Comparison of ENCODE assay signal across 16 cellular contexts in genomic region chr17:41849251-41849990, GRCh38. TPM values are rescaled to one million over a fixed set of nuclear protein-coding genes. Genes with fewer than 3 reads are reported as not detected.
DNase-seq lines count a peak whose midpoint lies in the region; ATAC-seq and TF ChIP-seq lines count a peak whose summit lies in the region.
"Had no signal": no experiment of that assay in that cellular context is flagged by ENCODE, and none has a peak within 500 bp of the region (broad histone marks: within the 10 kb centered on the region; RNA-seq: fewer than 3 reads in every experiment).

No MANE protein-coding gene starts in this region.

- TF ChIP-seq RAD21 in IMR-90 (IDR thresholded peaks at IDR 0.05; ENCODE audit: low read length): no peak

- DNase-seq in IMR-90: no peak
- no peak for DNase-seq in T-helper 17 cell
- no peak for DNase-seq in mesenchymal stem cell
- no peak for DNase-seq in NCI-H1436 (lab: John Stamatoyannopoulos, UW)
- DNase-seq in aorta: no peak
- DNase-seq in esophagus muscularis mucosa (ENCODE audit: extremely low spot score): no peak
- DNase-seq: Caco-2; CD4-positive, CD25-positive, alpha-beta regulatory T cell; MV-4-11; NCI-H1417 treated with DMSO at 0.1 percent for 48 hours; NCI-H2029 treated with DMSO at 0.1 percent for 48 hours; NCI-H510A; Peyer's patch had no signal

- H2BK15ac ChIP-seq in IMR-90 (ENCODE audit: low read depth, low read length): no peak overlapping the region
- H2BK15ac ChIP-seq in mesenchymal stem cell (ENCODE audit: low read depth, poor library complexity, severe bottlenecking): no peak overlapping the region

- H3K27me3 ChIP-seq in BLaER1 (no peaks in the 10 kb centered on the region), IMR-90 (ENCODE audit: control insufficient read depth, insufficient read depth, low read length) (no peaks in the 10 kb centered on the region), mesenchymal stem cell (ENCODE audit: control insufficient read depth in 1 of 2, insufficient read depth in 1 of 2, low read length in 2 of 2) (no peaks in the 10 kb centered on the region), aorta (ENCODE audit: control insufficient read depth in 1 of 2, insufficient read depth in 2 of 2, low read length in 1 of 2) (no peaks in the 10 kb centered on the region), esophagus muscularis mucosa (no peaks in the 10 kb centered on the region)
- H3K27me3 ChIP-seq: Peyer's patch had no signal

- H3K9ac ChIP-seq in BLaER1: no peak overlapping the region
- H3K9ac ChIP-seq in IMR-90 (ENCODE audit: low read depth, low read length): no peak overlapping the region
- H3K9ac ChIP-seq in mesenchymal stem cell (ENCODE audit: low read length): peak overlapping the region; percentile 35

- H3K36me3 Mint-ChIP-seq in T-helper 17 cell (ENCODE audit: low read depth): no peaks in the 10 kb centered on the region

- H3K4me2 ChIP-seq in BLaER1: peak overlapping the region; percentile 54
- no peak overlapping the region for H3K4me2 ChIP-seq in IMR-90 (ENCODE audit: low read depth, low read length)
- no peak overlapping the region for H3K4me2 ChIP-seq in mesenchymal stem cell (ENCODE audit: low read length, poor library complexity, severe bottlenecking)

- H4K20me1 ChIP-seq in BLaER1 (peaks cover 75% of the 10 kb centered on the region), IMR-90 (ENCODE audit: insufficient read depth, low read length) (peaks cover 33% of the 10 kb centered on the region)

- H3K9me3 ChIP-seq in BLaER1 (no peaks in the 10 kb centered on the region), IMR-90 (ENCODE audit: control insufficient read depth, insufficient read depth, low read length) (no peaks in the 10 kb centered on the region), T-helper 17 cell (ENCODE audit: control insufficient read depth, low read length, poor library complexity, severe bottlenecking) (no peaks in the 10 kb centered on the region), mesenchymal stem cell (ENCODE audit: control insufficient read depth, low read length) (no peaks in the 10 kb centered on the region), aorta (ENCODE audit: control insufficient read depth, low read length) (no peaks in the 10 kb centered on the region), esophagus muscularis mucosa (no peaks in the 10 kb centered on the region)
- H3K9me3 ChIP-seq: Caco-2, Peyer's patch had no signal

- 0 out of 2 replicates have a peak overlapping the region, but pooled peaks have one; percentile 5 for H3K27ac ChIP-seq in BLaER1
- no peak overlapping the region for H3K27ac ChIP-seq in IMR-90 (ENCODE audit: insufficient read depth, low read length)
- no peak overlapping the region for H3K27ac ChIP-seq in mesenchymal stem cell (ENCODE audit: low read length, poor library complexity, severe bottlenecking)
- H3K27ac ChIP-seq in aorta (ENCODE audit: low read depth in 1 of 2, low read length in 2 of 2): no peak overlapping the region
- H3K27ac ChIP-seq in esophagus muscularis mucosa (replicated peaks in 1 of 4): no peak overlapping the region
- H3K27ac ChIP-seq: Peyer's patch had no signal

- POLR2A ChIA-PET in IMR-90 (lab: Charles Lee; ENCODE audit: unreplicated experiment): interaction anchor here (0.6 kb wide), 1 partner anchor 117 kb away, joined by 19 read pairs; no protein-coding TSS in a partner anchor

- no peak overlapping the region for H2AK9ac ChIP-seq in IMR-90 (replicated peaks; ENCODE audit: low read depth, low read length, poor library complexity)

- CTCF ChIA-PET in IMR-90 (lab: Yijun Ruan, JAX): interaction anchor here (0.8 to 2.0 kb wide), 2 partner anchors 9 to 14 kb away, joined by 3 to 6 read pairs; no protein-coding TSS in a partner anchor

- no peak overlapping the region for H4K5ac ChIP-seq in IMR-90 (ENCODE audit: low read depth, low read length)

- no peak overlapping the region for H3K18ac ChIP-seq in IMR-90 (ENCODE audit: low read depth, low read length)
- H3K18ac ChIP-seq in mesenchymal stem cell (ENCODE audit: low read depth in 1 of 2, low read length in 2 of 2): no peak overlapping the region

- intact Hi-C loops in IMR-90 (cut with micrococcal nuclease): no loop called here
- intact Hi-C loops in aorta (cut with DNase I): no loop called here
- intact Hi-C loops in esophagus muscularis mucosa (cut with DNase I): no loop called here

- H2BK12ac ChIP-seq in mesenchymal stem cell (ENCODE audit: low read length in 2 of 2): no peak overlapping the region

- no peak overlapping the region for H2AK5ac ChIP-seq in IMR-90 (ENCODE audit: low read depth, low read length)
- no peak overlapping the region for H2AK5ac ChIP-seq in mesenchymal stem cell (ENCODE audit: low read length, severe bottlenecking)

- no peak for TF ChIP-seq EP300 in esophagus muscularis mucosa (IDR thresholded peaks at IDR 0.05)

- H3K23ac ChIP-seq in IMR-90 (ENCODE audit: low read depth, low read length): no peak overlapping the region
- no peak overlapping the region for H3K23ac ChIP-seq in mesenchymal stem cell (ENCODE audit: low read length in 2 of 2)

- in situ Hi-C loops in IMR-90 (cut with MboI; ENCODE audit: low sequenced_read_pairs): no loop called here

- H2BK120ac ChIP-seq in IMR-90 (ENCODE audit: low read depth, low read length): no peak overlapping the region
- no peak overlapping the region for H2BK120ac ChIP-seq in mesenchymal stem cell (ENCODE audit: low read depth, low read length)

- no peak for TF ChIP-seq CTCF in IMR-90 (conservative IDR thresholded peaks at IDR 0.05; ENCODE audit: low read depth, low read length)
- no peak for TF ChIP-seq CTCF in esophagus muscularis mucosa (IDR thresholded peaks at IDR 0.05)

- no peak overlapping the region for H3K4ac ChIP-seq in IMR-90 (ENCODE audit: low read depth, low read length)
- no peak overlapping the region for H3K4ac ChIP-seq in mesenchymal stem cell (ENCODE audit: low read depth in 1 of 2, low read length in 2 of 2)

- H3K56ac ChIP-seq in IMR-90 (ENCODE audit: extremely low read depth, insufficient read depth, low read length): no peak overlapping the region

- no peaks in the 10 kb centered on the region for H3K27me3 Mint-ChIP-seq in T-helper 17 cell
- H3K27me3 Mint-ChIP-seq: CD4-positive, CD25-positive, alpha-beta regulatory T cell had no signal

- no peak overlapping the region for H3K4me3 ChIP-seq in BLaER1
- no peak overlapping the region for H3K4me3 ChIP-seq in IMR-90 (ENCODE audit: insufficient read depth, low read depth, low read length)
- no peak overlapping the region for H3K4me3 ChIP-seq in mesenchymal stem cell (ENCODE audit: insufficient read depth in 1 of 2, low read depth in 1 of 2, low read length in 2 of 2)
- H3K4me3 ChIP-seq in aorta (ENCODE audit: low read length in 2 of 2): no peak overlapping the region
- no peak overlapping the region for H3K4me3 ChIP-seq in esophagus muscularis mucosa
- H3K4me3 ChIP-seq: Peyer's patch had no signal

- no TSS peak for BruUV-seq in IMR-90 (replicated peaks; lab: Mats Ljungman, UMichigan)

- H4K91ac ChIP-seq in IMR-90 (ENCODE audit: insufficient read depth, low read depth, low read length) (no peak overlapping the region), mesenchymal stem cell (ENCODE audit: low read length) (no peak overlapping the region)

- no peak overlapping the region for H2BK20ac ChIP-seq in IMR-90 (ENCODE audit: low read depth, low read length)

- H3K79me1 ChIP-seq in IMR-90 (ENCODE audit: low read depth in 1 of 2, low read length in 2 of 2) (peaks cover 24 to 51% of the 10 kb centered on the region in 2 experiments), mesenchymal stem cell (replicated peaks; ENCODE audit: low read length, poor library complexity, severe bottlenecking) (peaks cover 30% of the 10 kb centered on the region)

- peak overlapping the region; percentile 34 for H3K27ac Mint-ChIP-seq in T-helper 17 cell

- ATAC-seq in IMR-90 (ENCODE audit: low read depth): peak; percentile 29; the same call in 1 of the 2 replicates
- ATAC-seq in T-helper 17 cell: no peak
- ATAC-seq in aorta (ENCODE audit: low FRiP score): no peak
- ATAC-seq: Right ventricle myocardium inferior had no signal

- H2BK5ac ChIP-seq in IMR-90 (ENCODE audit: low read depth, low read length, poor library complexity, severe bottlenecking) (no peak overlapping the region), mesenchymal stem cell (ENCODE audit: low read depth, low read length, poor library complexity, severe bottlenecking) (no peak overlapping the region)

- H3K4me1 ChIP-seq in BLaER1: peaks cover 38% of the 10 kb centered on the region
- 0 out of 2 replicates have a peak, but pooled peaks cover 2% of the 10 kb centered on the region for H3K4me1 ChIP-seq in IMR-90 (ENCODE audit: control insufficient read depth, insufficient read depth, low read length)
- no peaks in the 10 kb centered on the region for H3K4me1 ChIP-seq in mesenchymal stem cell (ENCODE audit: control insufficient read depth, insufficient read depth, low read depth, low read length)
- no peaks in the 10 kb centered on the region for H3K4me1 ChIP-seq in aorta (ENCODE audit: control insufficient read depth in 1 of 2, insufficient read depth in 2 of 2, low read length in 2 of 2)
- peaks cover 8 to 38% (median 24%) of the 10 kb centered on the region in 4 donors for H3K4me1 ChIP-seq in esophagus muscularis mucosa
- H3K4me1 ChIP-seq: Caco-2, Peyer's patch had no signal

- H2AFZ ChIP-seq in IMR-90 (replicated peaks; ENCODE audit: low read length, poor library complexity) (no peak overlapping the region), mesenchymal stem cell (ENCODE audit: low read depth, low read length) (no peak overlapping the region)

- dilution Hi-C loops in IMR-90 (cut with HindIII; ENCODE audit: low sequenced_read_pairs, unreplicated experiment): no loop called here

- peaks cover 15% of the 10 kb centered on the region for H3K4me1 Mint-ChIP-seq in T-helper 17 cell

- no peak overlapping the region for H3K4me3 Mint-ChIP-seq in T-helper 17 cell

- WGBS in IMR-90 (ENCODE audit: extremely low coverage in 2 of 2, insufficient read length in 1 of 2), 2 experiments: no CpG with 5 or more reads among the region's 4 CpGs
- 94% methylated on average over 1 of the region's 4 CpGs for WGBS in mesenchymal stem cell
- 19 to 27% methylated on average over 4 of the region's 4 CpGs for WGBS in aorta, 2 donors
- WGBS in esophagus muscularis mucosa: 69% methylated on average over 4 of the region's 4 CpGs

- no peak overlapping the region for H4K8ac ChIP-seq in IMR-90 (ENCODE audit: low read depth in 2 of 2, low read length in 2 of 2)
- H4K8ac ChIP-seq in mesenchymal stem cell (ENCODE audit: low read length): no peak overlapping the region

- peaks cover 35% of the 10 kb centered on the region for H3K36me3 ChIP-seq in BLaER1
- peaks cover 13% of the 10 kb centered on the region for H3K36me3 ChIP-seq in IMR-90 (ENCODE audit: control insufficient read depth, insufficient read depth, low read length)
- H3K36me3 ChIP-seq in mesenchymal stem cell (ENCODE audit: control insufficient read depth in 1 of 2, insufficient read depth in 2 of 2, low read depth in 1 of 2, low read length in 2 of 2): peaks cover 16 to 20% of the 10 kb centered on the region in 2 experiments
- peaks cover 3 to 6% of the 10 kb centered on the region in 2 donors for H3K36me3 ChIP-seq in aorta (ENCODE audit: control insufficient read depth in 1 of 2, insufficient read depth in 2 of 2, low read length in 1 of 2)
- H3K36me3 ChIP-seq in esophagus muscularis mucosa: peaks cover 4 to 19% (median 9%) of the 10 kb centered on the region in 4 donors

- TF ChIP-seq POLR2A in IMR-90 (IDR thresholded peaks at IDR 0.05; ENCODE audit: low read depth, low read length) (no peak), esophagus muscularis mucosa (IDR thresholded peaks at IDR 0.05; ENCODE audit: low read depth) (no peak)

- H3K14ac ChIP-seq in IMR-90 (replicated peaks; ENCODE audit: low read depth, low read length) (no peak overlapping the region), mesenchymal stem cell (ENCODE audit: low read length in 2 of 2) (no peak overlapping the region)

- peaks cover 9% of the 10 kb centered on the region for H3K9me1 ChIP-seq in IMR-90 (ENCODE audit: insufficient read depth, low read length)

RNA-seq across cellular contexts. Expression of gene KLHL10, which starts 11.8 kb away (rescaled TPM):
- total RNA-seq in IMR-90 (2012; rRNA removed) (under 0.01 and 0.18 TPM in 2 replicates), T-helper 17 cell (not detected), aorta (under 1 TPM; 0.36 TPM), esophagus muscularis mucosa (1 to 10 TPM; 1.7 to 3.0 (median 2.7) TPM)
- polyA plus RNA-seq in IMR-90 (2012; rRNA removed) (0.07 TPM in 1 of 2 replicates, not detected in the other), aorta (under 1 TPM in 1 of 2 donors, not detected in 1; 0.97 TPM)
- 0.08 TPM in 1 of 2 replicates, not detected in the other for polyA plus RNA-seq in IMR-90 (2012; cell fraction: cytosol; rRNA removed)
- 0.05 and 0.34 TPM in 2 replicates for polyA plus RNA-seq in IMR-90 (2012; cell fraction: nucleus; rRNA removed; ENCODE audit: low replicate concordance)
- polyA plus RNA-seq in mesenchymal stem cell (2013, experiment 1 of 2): not detected
- polyA plus RNA-seq in mesenchymal stem cell (2013, experiment 2 of 2): 0.03 TPM
- total RNA-seq: A673; Caco-2; CD4-positive, CD25-positive, alpha-beta regulatory T cell; Peyer's patch; Right ventricle myocardium inferior had no signal

RNA-seq across cellular contexts. Expression of gene NT5C3B, which starts 13.4 kb away (rescaled TPM):
- total RNA-seq in IMR-90 (2012; rRNA removed): 83.0 and 92.7 TPM in 2 replicates
- 58.0 and 59.9 TPM in 2 replicates for polyA plus RNA-seq in IMR-90 (2012; rRNA removed)
- 47.4 and 50.6 TPM in 2 replicates for polyA plus RNA-seq in IMR-90 (2012; cell fraction: cytosol; rRNA removed)
- polyA plus RNA-seq in IMR-90 (2012; cell fraction: nucleus; rRNA removed; ENCODE audit: low replicate concordance): 45.6 and 79.0 TPM in 2 replicates
- 10 to 100 TPM; 23.1 to 28.9 TPM for total RNA-seq in T-helper 17 cell
- 50.3 TPM for polyA plus RNA-seq in mesenchymal stem cell (2013, experiment 1 of 2)
- polyA plus RNA-seq in mesenchymal stem cell (2013, experiment 2 of 2): 50.3 TPM
- 10 to 100 TPM; 43.5 to 64.3 TPM for total RNA-seq in aorta
- 100 to 1,000 TPM; 100 to 155 TPM for polyA plus RNA-seq in aorta
- 10 to 100 TPM; 64.8 to 95.6 (median 70.1) TPM for total RNA-seq in esophagus muscularis mucosa

RNA-seq across cellular contexts. Expression of gene KLHL11, which starts 15.8 kb away (rescaled TPM):
- 38.5 and 43.6 TPM in 2 replicates for total RNA-seq in IMR-90 (2012; rRNA removed)
- 3.5 and 4.1 TPM in 2 replicates for polyA plus RNA-seq in IMR-90 (2012; rRNA removed)
- polyA plus RNA-seq in IMR-90 (2012; cell fraction: cytosol; rRNA removed): 1.5 TPM in 2 replicates
- polyA plus RNA-seq in IMR-90 (2012; cell fraction: nucleus; rRNA removed; ENCODE audit: low replicate concordance): 1.5 and 3.6 TPM in 2 replicates
- 10 to 100 TPM; 17.7 to 31.6 TPM for total RNA-seq in T-helper 17 cell
- 2.7 TPM for polyA plus RNA-seq in mesenchymal stem cell (2013, experiment 1 of 2)
- polyA plus RNA-seq in mesenchymal stem cell (2013, experiment 2 of 2): 2.6 TPM
- 10 to 100 TPM; 11.9 TPM for total RNA-seq in aorta
- polyA plus RNA-seq in aorta: 1 to 10 TPM; 1.0 to 1.8 TPM
- total RNA-seq in esophagus muscularis mucosa: 10 to 100 TPM; 12.4 to 24.2 (median 17.2) TPM

RNA-seq across cellular contexts. Expression of gene FKBP10, which starts 36.6 kb away (rescaled TPM):
- total RNA-seq in IMR-90 (2012; rRNA removed) (156 and 170 TPM in 2 replicates), T-helper 17 cell (not detected), aorta (100 to 1,000 TPM; 140 to 172 TPM), esophagus muscularis mucosa (10 to 100 TPM; 30.5 to 49.4 (median 33.8) TPM)
- polyA plus RNA-seq in IMR-90 (2012; rRNA removed) (984 and 1,083 TPM in 2 replicates), aorta (100 to 1,000 TPM in 1 of 2 donors, 10 to 100 TPM in 1; 70.5 to 260 TPM)
- polyA plus RNA-seq in IMR-90 (2012; cell fraction: cytosol; rRNA removed): 808 and 968 TPM in 2 replicates
- polyA plus RNA-seq in IMR-90 (2012; cell fraction: nucleus; rRNA removed; ENCODE audit: low replicate concordance): 1,533 and 3,276 TPM in 2 replicates
- 641 TPM for polyA plus RNA-seq in mesenchymal stem cell (2013, experiment 1 of 2)
- polyA plus RNA-seq in mesenchymal stem cell (2013, experiment 2 of 2): 626 TPM
- total RNA-seq: CD4-positive, CD25-positive, alpha-beta regulatory T cell had no signal

RNA-seq across cellular contexts. Expression of gene P3H4, which starts 37.7 kb away (rescaled TPM):
- total RNA-seq in IMR-90 (2012; rRNA removed): 21.5 and 22.2 TPM in 2 replicates
- polyA plus RNA-seq in IMR-90 (2012; rRNA removed): 66.7 and 76.9 TPM in 2 replicates
- 97.5 and 103 TPM in 2 replicates for polyA plus RNA-seq in IMR-90 (2012; cell fraction: cytosol; rRNA removed)
- polyA plus RNA-seq in IMR-90 (2012; cell fraction: nucleus; rRNA removed; ENCODE audit: low replicate concordance): 24.6 and 46.5 TPM in 2 replicates
- 1 to 10 TPM; 1.7 to 2.0 TPM for total RNA-seq in T-helper 17 cell
- polyA plus RNA-seq in mesenchymal stem cell (2013, experiment 1 of 2): 63.6 TPM
- polyA plus RNA-seq in mesenchymal stem cell (2013, experiment 2 of 2): 62.2 TPM
- total RNA-seq in aorta: 10 to 100 TPM; 14.4 to 19.6 TPM
- 10 to 100 TPM; 10.5 to 15.1 TPM for polyA plus RNA-seq in aorta
- total RNA-seq in esophagus muscularis mucosa: 10 to 100 TPM in 2 of 4 donors, 1 to 10 TPM in 2; 8.4 to 19.9 (median 14.4) TPM
